Comparison of ENCODE assay signal across 26 cellular contexts in the genomic region with DNA sequence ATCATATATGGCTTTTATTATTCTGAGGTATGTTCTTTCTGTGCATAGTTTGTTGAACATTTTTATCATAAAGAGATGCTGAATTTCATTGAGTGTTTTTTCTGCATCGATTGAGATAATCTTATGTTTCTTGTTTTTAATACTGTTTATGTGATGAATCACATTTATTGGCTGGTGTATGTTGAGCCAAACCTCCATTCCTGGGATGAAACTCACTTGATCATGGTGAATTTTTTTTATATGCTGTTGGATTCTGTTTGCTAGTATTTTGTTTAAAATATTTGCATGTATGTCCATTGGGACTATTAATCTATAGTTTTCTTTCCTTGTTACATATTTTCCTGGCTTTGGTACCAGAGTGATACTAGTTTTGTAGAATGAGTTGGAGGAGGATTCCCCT.
"Had no signal": no experiment of that assay in that cellular context is flagged by ENCODE, and none has a peak within 500 bp of the region (broad histone marks: within the 10 kb centered on the region; RNA-seq: fewer than 3 reads in every experiment).

No MANE protein-coding gene starts in this region.

- H3K36me3 ChIP-seq: heart right ventricle, left lung, neural progenitor cell, prostate gland, right atrium auricular region, stomach, tibial artery had no signal

- H3K4me3 ChIP-seq: dorsolateral prefrontal cortex, heart right ventricle, left lung, neural progenitor cell, prostate gland, right atrium auricular region, stomach, testis, tibial artery had no signal

- H3K4me1 Mint-ChIP-seq: mesothelial cell of epicardium; naive thymus-derived CD4-positive, alpha-beta T cell; nephron; neural progenitor cell had no signal

- H3K27ac Mint-ChIP-seq: mesothelial cell of epicardium; naive thymus-derived CD4-positive, alpha-beta T cell; nephron; neural progenitor cell; type B pancreatic cell had no signal

- H3K4me3 Mint-ChIP-seq: mesothelial cell of epicardium; naive thymus-derived CD4-positive, alpha-beta T cell; nephron; neural progenitor cell; type B pancreatic cell had no signal

- H3K9me3 ChIP-seq: left lung, prostate gland, right atrium auricular region, stomach, testis had no signal

- H3K4me2 ChIP-seq: neural progenitor cell had no signal

- H3K9ac ChIP-seq: neural progenitor cell had no signal

- H2AFZ ChIP-seq: neural progenitor cell had no signal

- H3K27ac ChIP-seq: dorsolateral prefrontal cortex, heart right ventricle, left lung, neural progenitor cell, prostate gland, right atrium auricular region, stomach, testis, tibial artery had no signal

- H3K27me3 Mint-ChIP-seq: naive thymus-derived CD4-positive, alpha-beta T cell had no signal

- H3K36me3 Mint-ChIP-seq: mesothelial cell of epicardium; naive thymus-derived CD4-positive, alpha-beta T cell; neural progenitor cell; type B pancreatic cell had no signal

- H3K9me3 Mint-ChIP-seq: neural progenitor cell, type B pancreatic cell had no signal

- DNase-seq: cortex of kidney; dorsolateral prefrontal cortex; effector CD4-positive, alpha-beta T cell; foreskin melanocyte; glutamatergic neuron; heart right ventricle; hippocampal formation; left cardiac atrium; left lung; mesenchymal stem cell; naive thymus-derived CD4-positive, alpha-beta T cell; small intestine; stimulated activated CD4-positive, alpha-beta T cell treated with anti-CD3 and anti-CD28 coated beads, Interleukin-15, amount 100 ng/mL, for 24 hours; stimulated activated CD4-positive, alpha-beta T cell treated with anti-CD3 and anti-CD28 coated beads, Interleukin-2, amount 100 ng/mL, for 48 hours; stimulated activated naive CD4-positive, alpha-beta T cell; stomach; substantia nigra; testis; tibial artery had no signal

- H3K4me1 ChIP-seq: heart right ventricle, left lung, prostate gland, right atrium auricular region, stomach, testis, tibial artery had no signal

- H3K27me3 ChIP-seq: dorsolateral prefrontal cortex, heart right ventricle, left lung, neural progenitor cell, right atrium auricular region, stomach, testis, tibial artery had no signal

- ATAC-seq: heart right ventricle; left cardiac atrium; left lung; naive thymus-derived CD4-positive, alpha-beta T cell; sciatic nerve had no signal
